ENCODE assay signal across 2 cellular contexts in the genomic region with DNA sequence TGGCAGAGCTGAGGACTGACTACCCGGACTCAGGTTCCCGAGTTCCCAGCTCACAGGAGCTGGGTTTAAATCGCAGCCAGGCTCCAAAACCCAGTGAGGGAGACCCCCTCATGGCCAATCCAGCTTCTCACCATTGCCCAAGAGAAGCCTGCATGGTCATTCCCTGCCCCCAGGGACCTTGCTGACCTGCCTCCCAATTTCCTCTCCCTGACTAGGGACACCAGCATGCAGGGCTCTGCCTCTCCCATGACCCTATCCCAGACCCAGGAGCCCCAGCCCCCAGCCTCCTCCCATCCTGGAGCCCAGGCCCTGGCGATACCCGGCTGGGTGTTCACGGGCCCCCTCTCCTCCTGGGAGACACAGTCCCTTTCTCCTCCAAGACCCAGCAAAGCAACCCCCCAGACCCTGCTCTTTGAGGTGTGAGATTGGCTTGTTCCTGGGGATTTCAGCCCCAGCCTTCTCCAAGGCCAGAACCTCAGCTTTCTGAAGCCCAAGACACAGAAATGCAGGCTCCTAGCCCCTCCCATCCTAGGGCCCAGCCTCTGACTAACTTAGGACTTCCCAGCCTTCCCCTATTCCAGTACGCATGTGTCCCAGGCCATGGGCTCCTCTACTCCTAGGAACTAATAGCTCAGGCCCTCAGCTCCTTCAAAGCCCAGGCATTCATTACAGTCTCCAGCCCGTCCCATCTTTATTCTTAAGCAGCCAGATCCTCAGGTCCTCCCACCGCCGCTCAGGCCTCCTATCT.
A peak's percentile ranks its signal among the peaks of the same experiment; 100 is the strongest.
TF ChIP-seq lines count a peak whose summit lies in the region.

No MANE protein-coding gene starts in this region.

TF ChIP-seq in GM12891, 5 proteins besides CTCF, POLR2A, EP300 and RAD21:
- no peak for TF ChIP-seq POLR2AphosphoS5 (IDR thresholded peaks at IDR 0.05; ENCODE audit: low read depth, low read length)
- TF ChIP-seq TAF1 (IDR thresholded peaks at IDR 0.05; ENCODE audit: low read depth, low read length), result no peak
- no peak for TF ChIP-seq POU2F2 (IDR thresholded peaks at IDR 0.05; ENCODE audit: low read depth, low read length)
- TF ChIP-seq PAX5 (IDR thresholded peaks at IDR 0.05; ENCODE audit: insufficient read depth, low read length, severe bottlenecking), result no peak
- 0 out of 2 replicates have a peak, but pooled peaks have one; percentile 2 for TF ChIP-seq SPI1 (IDR thresholded peaks at IDR 0.05; ENCODE audit: low read depth, low read length)

TF ChIP-seq in H1, 55 proteins besides CTCF, POLR2A, EP300 and RAD21:
- TF ChIP-seq SIN3A (conservative IDR thresholded peaks at IDR 0.05 in 1 of 2, IDR thresholded peaks at IDR 0.05 in 1 of 2; ENCODE audit: low read depth in 1 of 2, low read length in 2 of 2), result 0 out of 4 replicates have a peak, but pooled peaks of 1 of the 2 experiments have one; percentile 18
- TF ChIP-seq BRCA1 (IDR thresholded peaks at IDR 0.05; ENCODE audit: low read depth, low read length), result no peak
